ENCODE assay signal across 32 cellular contexts in genomic region chr1:232066521-232066920, GRCh38.
"Had no signal": no experiment of that assay in that cellular context is flagged by ENCODE, and none has a peak within 500 bp of the region (broad histone marks: within the 10 kb centered on the region; RNA-seq: fewer than 3 reads in every experiment).

No MANE protein-coding gene starts in this region.

- H3K27me3 ChIP-seq: adrenal gland, body of pancreas, colonic mucosa, dorsolateral prefrontal cortex, gastroesophageal sphincter, heart left ventricle, neural progenitor cell, sigmoid colon, uterus had no signal

- H3K79me2 ChIP-seq: parathyroid adenoma had no signal

- H2AFZ ChIP-seq: neural progenitor cell, parathyroid adenoma had no signal

- H3K36me3 ChIP-seq: adrenal gland, colonic mucosa, gastroesophageal sphincter, heart left ventricle, neural progenitor cell, sigmoid colon, uterus had no signal

- H3K9me3 ChIP-seq: body of pancreas, colonic mucosa, gastroesophageal sphincter, uterus had no signal

- H3K4me2 ChIP-seq: neural progenitor cell, smooth muscle cell had no signal

- H3K4me1 ChIP-seq: adrenal gland, body of pancreas, colonic mucosa, gastroesophageal sphincter, heart left ventricle, neural progenitor cell, parathyroid adenoma, psoas muscle, sigmoid colon, uterus had no signal

- DNase-seq: activated CD4-positive, alpha-beta T cell treated with anti-CD3 and anti-CD28 coated beads for 48 hours; activated CD4-positive, alpha-beta T cell treated with anti-CD3 and anti-CD28 coated beads, Interleukin-2, amount 50 U/mL, for 48 hours; activated CD8-positive, alpha-beta memory T cell treated with anti-CD3 and anti-CD28 coated beads for 24 hours; activated effector memory CD4-positive, alpha-beta T cell treated with Interleukin-2 at 50 U/mL for 16 hours; activated naive CD4-positive, alpha-beta T cell treated with anti-CD3 and anti-CD28 coated beads for 36 hours; activated naive CD8-positive, alpha-beta T cell treated with anti-CD3 and anti-CD28 coated beads for 36 hours; adrenal gland; aorta; body of pancreas; colonic mucosa; dorsolateral prefrontal cortex; effector memory CD4-positive, alpha-beta T cell; erythroblast; heart left ventricle; hypothalamus; immature natural killer cell; kidney; left colon; natural killer cell; occipital lobe; psoas muscle; sigmoid colon; stimulated activated CD4-positive, alpha-beta T cell treated with anti-CD3 and anti-CD28 coated beads, Interleukin-1b, Interleukin-23, amount 100 ng/mL, for 48 hours; stimulated activated CD4-positive, alpha-beta T cell treated with anti-CD3 and anti-CD28 coated beads, Interleukin-4, amount 100 ng/mL, for 4 hours; stimulated activated CD8-positive, alpha-beta memory T cell treated with anti-CD3 and anti-CD28 coated beads, Interleukin-4, amount 100 ng/mL, for 48 hours; stimulated activated naive CD8-positive, alpha-beta T cell treated with anti-CD3 and anti-CD28 coated beads, Interleukin-15, amount 100 ng/mL, for 72 hours; substantia nigra; uterus had no signal

- H3K27ac ChIP-seq: adrenal gland, body of pancreas, colonic mucosa, dorsolateral prefrontal cortex, gastroesophageal sphincter, heart left ventricle, neural progenitor cell, parathyroid adenoma, psoas muscle, sigmoid colon, uterus had no signal

- H3K4me3 ChIP-seq: adrenal gland, body of pancreas, colonic mucosa, dorsolateral prefrontal cortex, gastroesophageal sphincter, heart left ventricle, neural progenitor cell, psoas muscle, sigmoid colon, smooth muscle cell, uterus had no signal
